1 cellular context compared by ENCODE assay signal in genomic region chr7:26843696-26844095, GRCh38.
A peak's percentile ranks its signal among the peaks of the same experiment; 100 is the strongest.
TF ChIP-seq lines count a peak whose summit lies in the region.

No MANE protein-coding gene starts in this region.

TF ChIP-seq in HEK293, 187 proteins besides CTCF, POLR2A, EP300 and RAD21:
- TF ChIP-seq ZNF596 (tag by site-specific recombination; IDR thresholded peaks at IDR 0.05) (peak; percentile 61; the same call in 1 of the 2 replicates), ZNF280C (tag by site-specific recombination; IDR thresholded peaks at IDR 0.05) (no peak)
